ENCODE assay signal across 8 cellular contexts in the genomic region with DNA sequence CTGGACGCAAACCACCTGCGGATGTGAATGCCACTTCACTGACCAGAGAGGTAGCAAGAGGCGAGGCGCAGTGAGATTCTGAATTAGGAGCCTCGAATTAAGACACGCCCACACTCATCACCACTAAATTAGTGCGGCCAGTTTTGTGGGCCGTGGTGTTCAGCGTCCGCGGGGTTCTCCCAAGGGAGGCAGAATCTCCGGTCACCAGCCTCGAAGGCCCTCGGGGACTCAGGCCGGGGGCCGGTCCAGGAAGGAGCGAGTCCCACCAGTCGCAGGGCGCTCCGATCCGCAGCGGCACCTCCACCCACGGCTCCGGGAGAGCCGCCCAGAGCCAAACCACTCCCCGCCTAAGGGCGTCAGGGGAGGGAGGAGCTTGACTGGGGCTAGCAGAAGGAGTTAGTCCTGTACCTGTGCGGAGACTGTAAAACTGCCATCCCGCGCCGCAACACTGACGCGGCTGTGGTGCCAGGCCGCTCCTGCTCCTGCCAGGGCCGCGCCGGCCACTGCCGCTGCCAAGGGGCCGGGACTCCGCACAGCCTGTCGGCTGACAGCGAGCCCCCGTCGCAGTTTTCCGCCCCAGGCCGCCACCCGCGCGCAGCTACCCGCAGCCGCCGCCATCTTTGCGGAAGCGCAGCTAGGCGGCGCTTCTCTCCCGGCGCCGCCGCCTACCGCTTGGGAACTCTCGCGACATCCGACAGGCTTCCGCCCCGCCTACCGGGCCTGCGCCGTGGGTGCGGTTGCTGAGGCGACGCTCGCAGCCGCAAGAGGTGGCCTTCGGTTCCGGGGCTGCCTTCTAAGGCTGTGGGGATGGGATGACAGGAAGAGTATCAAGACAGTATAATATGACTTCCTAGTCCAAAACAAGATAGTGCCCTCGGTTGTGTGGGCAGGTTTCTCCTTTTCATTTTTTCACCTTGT. TPM values are rescaled to one million over a fixed set of nuclear protein-coding genes. Genes with fewer than 3 reads are reported as not detected.
A peak's percentile ranks its signal among the peaks of the same experiment; 100 is the strongest.
DNase-seq lines count a peak whose midpoint lies in the region; ATAC-seq and TF ChIP-seq lines count a peak whose summit lies in the region.

Gene MICU2 (minus strand): TSS at position 640 of the 918 bp plus-strand sequence. CDS start 22 bp downstream, at position 618.

- 0% methylated on average over 75 to 77 of the region's 77 CpGs for WGBS in adipose tissue, 3 donors
- WGBS in trophoblast cell (ENCODE audit: extremely low coverage, insufficient coverage, insufficient read length) = no CpG with 5 or more reads among the region's 77 CpGs
- WGBS in transverse colon (ENCODE audit: low coverage in 1 of 2), 2 donors = 0 to 2% methylated on average over 7 to 33 of the region's 77 CpGs

- H3K4me2 ChIP-seq in trophoblast cell (ENCODE audit: low read length) = peak within 1 kb of the TSS; percentile 66

- peak within 1 kb of the TSS; percentile 84 for H3K4me3 ChIP-seq in GM12865 (ENCODE audit: low read depth, low read length)
- peak within 1 kb of the TSS; percentile 94 for H3K4me3 ChIP-seq in trophoblast cell (ENCODE audit: low read depth, low read length)
- H3K4me3 ChIP-seq in transverse colon = peak within 1 kb of the TSS; percentile 63 to 80 (median 68)

- DNase-seq in GM12865 (ENCODE audit: low read depth) = peak; percentile 98
- DNase-seq in NCI-H1417 (lab: John Stamatoyannopoulos, UW) = peak; percentile 88 to 94 (median 94)
- DNase-seq in T follicular helper cell (ENCODE audit: low read depth) = peak; percentile 91
- DNase-seq in cardiac septum (ENCODE audit: low spot score) = peak; percentile 97
- peak; percentile 97 to 98 for DNase-seq in trophoblast cell
- DNase-seq in transverse colon = peak; percentile 96

- TF ChIP-seq CTCF in GM12865 (IDR thresholded peaks at IDR 0.05; ENCODE audit: insufficient read depth, low read depth, low read length, missing control alignments) (no peak), transverse colon (IDR thresholded peaks at IDR 0.05) (peak in 4 of 5 experiments; percentile 20 to 64 (median 35))

- peak; percentile 96 for ATAC-seq in HG02759 (IDR thresholded peaks at IDR 0.05; ENCODE audit: unreplicated experiment)

- H2BK5ac ChIP-seq in trophoblast cell (ENCODE audit: low read depth, low read length, poor library complexity) = peak within 1 kb of the TSS; percentile 99

- peaks cover 7% of the 10 kb centered on the region for H3K79me1 ChIP-seq in trophoblast cell (ENCODE audit: low read length)

- H2BK12ac ChIP-seq in trophoblast cell (ENCODE audit: low read length) = peak within 1 kb of the TSS; percentile 62

- no peaks in the 10 kb centered on the region for H3K27me3 ChIP-seq in trophoblast cell (ENCODE audit: insufficient read depth, low read length)
- H3K27me3 ChIP-seq in transverse colon = peaks cover 12% of the 10 kb centered on the region

- no peak for TF ChIP-seq EP300 in transverse colon (IDR thresholded peaks at IDR 0.05; ENCODE audit: low read depth)

- peak; percentile 97 for TF ChIP-seq POLR2A in transverse colon (IDR thresholded peaks at IDR 0.05)

- H2AFZ ChIP-seq in trophoblast cell (ENCODE audit: insufficient read depth, low read length, poor library complexity) = peak within 1 kb of the TSS; percentile 100

- peak within 1 kb of the TSS; percentile 51 for H3K27ac ChIP-seq in adipose tissue (ENCODE audit: low read depth, low read length)
- peak within 1 kb of the TSS; percentile 97 for H3K27ac ChIP-seq in trophoblast cell (ENCODE audit: low read depth, low read length)
- peak within 1 kb of the TSS; percentile 94 to 97 (median 95) for H3K27ac ChIP-seq in transverse colon

- peak within 1 kb of the TSS; percentile 100 for H4K8ac ChIP-seq in trophoblast cell (ENCODE audit: low read depth, low read length)

- peak within 1 kb of the TSS; percentile 98 for H3K4ac ChIP-seq in trophoblast cell (ENCODE audit: low read depth, low read length)

- in situ Hi-C loops in transverse colon (cut with MboI; ENCODE audit: low pct_ligation_motif_present in 1 of 4, low pct_unique_long_range_greater_than_20kb in 1 of 4, low sequenced_read_pairs in 3 of 4) = no loop called here

- intact Hi-C loops in cardiac septum (cut with DNase I) = loop anchor here (5.0 kb wide), 1 partner anchor 69 kb away; the partner anchor contains the start of gene FGF9
- intact Hi-C loops in transverse colon (cut with DNase I; ENCODE audit: low total_unique reads) = no loop called here

- no peak within 1 kb of the TSS for H3K23ac ChIP-seq in trophoblast cell (ENCODE audit: low read length)

- peak within 1 kb of the TSS; percentile 100 for H3K14ac ChIP-seq in trophoblast cell (ENCODE audit: low read length)

- H4K91ac ChIP-seq in trophoblast cell (ENCODE audit: low read depth, low read length) = peak within 1 kb of the TSS; percentile 98

- H3K4me1 ChIP-seq in trophoblast cell (ENCODE audit: control insufficient read depth in 1 of 2, insufficient read depth in 2 of 2, low read length in 2 of 2) (peaks cover 0 to 2% of the 10 kb centered on the region in 2 experiments), transverse colon (peaks cover 0 to 15% (median 6%) of the 10 kb centered on the region in 4 donors)

- no peaks in the 10 kb centered on the region for H3K36me3 ChIP-seq in trophoblast cell (ENCODE audit: control insufficient read depth in 1 of 2, insufficient read depth in 2 of 2, low read length in 2 of 2)
- H3K36me3 ChIP-seq in transverse colon = no peaks in the 10 kb centered on the region

- peak within 1 kb of the TSS; percentile 44 for H2AK5ac ChIP-seq in trophoblast cell (ENCODE audit: low read length)

- peaks cover 6% of the 10 kb centered on the region for H3K79me2 ChIP-seq in trophoblast cell (ENCODE audit: control insufficient read depth, insufficient read depth, low read length, poor library complexity)

- H3K9me3 ChIP-seq in trophoblast cell (ENCODE audit: insufficient read depth, low read depth, low read length) (no peaks in the 10 kb centered on the region), transverse colon (no peaks in the 10 kb centered on the region)

- H2BK120ac ChIP-seq in trophoblast cell (ENCODE audit: insufficient read depth, low read length, poor library complexity) = peak within 1 kb of the TSS; percentile 99

- peak within 1 kb of the TSS; percentile 100 for H3K18ac ChIP-seq in trophoblast cell (ENCODE audit: low read length)

- H4K12ac ChIP-seq in trophoblast cell (ENCODE audit: low read depth, low read length) = peak within 1 kb of the TSS; percentile 99

- H3K9ac ChIP-seq in trophoblast cell (ENCODE audit: low read length) = peak within 1 kb of the TSS; percentile 91

RNA-seq across cellular contexts. Expression of gene MICU2, which starts in this region (rescaled TPM):
- 10 to 100 TPM; 16.6 to 28.9 (median 25.0) TPM for polyA plus RNA-seq in adipose tissue
- total RNA-seq in cardiac septum (48.8 TPM), transverse colon (100 to 1,000 TPM in 1 of 4 donors, 10 to 100 TPM in 3; 48.8 to 101 (median 90.0) TPM)
- polyA plus RNA-seq in trophoblast cell (2013) = 31.8 and 35.0 TPM in 2 replicates

Comparison
In these comparisons a context has a peak if more than half of its experiments do, and no peak if none do; other contexts are left out.
1. Peak in every context shown above with its lines: DNase-seq, ATAC-seq, H3K4me3 ChIP-seq and H3K27ac ChIP-seq.